In genomic region chr17:8189041-8189710, GRCh38 we compare ENCODE assay signal across 6 cellular contexts.
DNase-seq lines count a peak whose midpoint lies in the region.

No MANE protein-coding gene starts in this region.

- H3K4me3 ChIP-seq in rectal smooth muscle tissue (ENCODE audit: low read length): peak overlapping the region; percentile 94

- peaks cover 22% of the 10 kb centered on the region for H3K4me1 ChIP-seq in rectal smooth muscle tissue (ENCODE audit: control insufficient read depth, insufficient read depth, low read length)

- H3K27me3 ChIP-seq in rectal smooth muscle tissue (ENCODE audit: control insufficient read depth, insufficient read depth, low read length): no peaks in the 10 kb centered on the region

- H3K36me3 ChIP-seq in rectal smooth muscle tissue (ENCODE audit: control insufficient read depth, insufficient read depth, low read length): no peaks in the 10 kb centered on the region

- H3K27ac ChIP-seq in rectal smooth muscle tissue (ENCODE audit: low read depth, low read length): peak overlapping the region; percentile 94

- DNase-seq in NCI-H748 (lab: John Stamatoyannopoulos, UW; ENCODE audit: unreplicated experiment) (peak; percentile 58), NCI-H748 treated with DMSO at 0.1 percent for 48 hours (lab: John Stamatoyannopoulos, UW) (no peak), ecto neural progenitor cell (ENCODE audit: low spot score) (peak; percentile 73), NCI-H2227 treated with DMSO at 0.1 percent for 48 hours (lab: John Stamatoyannopoulos, UW) (no peak), NK-92 (lab: John Stamatoyannopoulos, UW; ENCODE audit: unreplicated experiment) (no peak)

- H3K9ac ChIP-seq in rectal smooth muscle tissue (ENCODE audit: low read length): peak overlapping the region; percentile 70

Comparison
In these comparisons a context has a peak if more than half of its experiments do, and no peak if none do; other contexts are left out.
1. DNase-seq: peak in NCI-H748 (single experiment) and ecto neural progenitor cell (single experiment); none in NCI-H748 treated with DMSO at 0.1 percent for 48 hours (single experiment), NCI-H2227 treated with DMSO at 0.1 percent for 48 hours (single experiment) and NK-92 (single experiment).